Comparison of ENCODE assay signal across 8 cellular contexts in the genomic region with DNA sequence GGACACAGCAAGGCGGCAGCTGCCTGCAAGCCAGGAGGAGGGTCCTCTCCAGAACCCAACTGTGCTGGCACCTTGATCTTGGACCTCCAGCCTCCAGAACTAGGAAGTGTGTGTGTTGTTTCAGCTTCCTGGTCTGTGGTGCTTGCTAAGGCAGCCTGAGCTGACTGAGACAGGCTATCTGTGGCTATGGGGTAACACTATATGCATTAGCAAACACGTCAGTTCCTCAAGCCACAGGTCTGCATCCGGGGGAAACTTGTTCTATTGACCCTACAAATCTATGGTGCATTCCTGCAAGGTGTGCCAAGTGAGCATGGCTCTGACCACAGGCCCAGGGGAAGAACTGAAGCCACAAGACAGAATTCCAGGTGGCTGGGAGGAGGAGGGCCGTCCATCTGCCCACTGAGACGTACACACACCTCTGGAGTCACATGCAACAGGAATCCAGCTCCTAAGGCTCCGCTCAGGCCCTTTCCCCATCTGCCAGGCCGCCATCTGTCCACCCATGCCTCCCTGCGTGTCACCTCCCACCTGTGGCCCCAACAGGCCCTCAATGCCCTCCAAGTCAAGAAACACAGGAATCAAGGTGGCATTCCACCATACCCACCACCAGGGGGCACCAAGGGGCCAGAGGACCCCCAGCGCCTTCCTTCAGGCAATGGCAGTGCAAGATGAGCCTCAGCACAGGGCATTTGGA.
DNase-seq lines count a peak whose midpoint lies in the region; ATAC-seq and TF ChIP-seq lines count a peak whose summit lies in the region.

No MANE protein-coding gene starts in this region.

- no peak overlapping the region for H3K4me3 Mint-ChIP-seq in activated CD4-positive, alpha-beta T cell treated with anti-CD3 and anti-CD28 coated beads, Interleukin-2, amount 10 ng/mL, durations not matched to agents 7 days and 5 days
- H3K4me3 Mint-ChIP-seq in memory B cell, result no peak overlapping the region

- no peak overlapping the region for H3K27ac ChIP-seq in C4-2B

- H3K36me3 Mint-ChIP-seq in activated CD4-positive, alpha-beta T cell treated with anti-CD3 and anti-CD28 coated beads, Interleukin-2, amount 10 ng/mL, durations not matched to agents 7 days and 5 days (ENCODE audit: low read depth), result no peaks in the 10 kb centered on the region
- H3K36me3 Mint-ChIP-seq in memory B cell, result no peaks in the 10 kb centered on the region

- H3K27ac Mint-ChIP-seq in activated CD4-positive, alpha-beta T cell treated with anti-CD3 and anti-CD28 coated beads, Interleukin-2, amount 10 ng/mL, durations not matched to agents 7 days and 5 days, result no peak overlapping the region
- no peak overlapping the region for H3K27ac Mint-ChIP-seq in memory B cell

- POLR2A ChIA-PET in activated CD4-positive, alpha-beta T cell treated with anti-CD3 and anti-CD28 coated beads, Interleukin-2, amount 10 ng/mL, durations not matched to agents 7 days and 5 days (lab: Charles Lee), result no interaction called here

- peaks cover 18% of the 10 kb centered on the region for H3K27me3 Mint-ChIP-seq in activated CD4-positive, alpha-beta T cell treated with anti-CD3 and anti-CD28 coated beads, Interleukin-2, amount 10 ng/mL, durations not matched to agents 7 days and 5 days
- peaks cover 21% of the 10 kb centered on the region for H3K27me3 Mint-ChIP-seq in memory B cell

- H3K4me1 Mint-ChIP-seq in activated CD4-positive, alpha-beta T cell treated with anti-CD3 and anti-CD28 coated beads, Interleukin-2, amount 10 ng/mL, durations not matched to agents 7 days and 5 days, result no peaks in the 10 kb centered on the region
- H3K4me1 Mint-ChIP-seq in memory B cell, result no peaks in the 10 kb centered on the region

- CTCF ChIA-PET in activated CD4-positive, alpha-beta T cell treated with anti-CD3 and anti-CD28 coated beads, Interleukin-2, amount 10 ng/mL, durations not matched to agents 7 days and 5 days (lab: Charles Lee), result interaction anchor here (1.3 to 2.5 kb wide), 2 partner anchors 11 to 175 kb away, joined by 4 to 11 read pairs; a partner anchor contains a TSS

- ATAC-seq in GM19467 (IDR thresholded peaks at IDR 0.05; ENCODE audit: unreplicated experiment) (peak; percentile 75), memory B cell (ENCODE audit: low read depth) (peak; percentile 56), GM21723 (IDR thresholded peaks at IDR 0.05; ENCODE audit: unreplicated experiment) (no peak)

- DNase-seq in NCI-H2227 treated with DMSO at 0.1 percent for 48 hours (lab: John Stamatoyannopoulos, UW) (peak; percentile 13), dermis microvascular lymphatic vessel endothelial cell (ENCODE audit: low read depth in 2 of 2) (peak; percentile 4 to 49), memory B cell (ENCODE audit: low spot score in 2 of 2) (peak; percentile 48 to 60)
- peak; percentile 73 for DNase-seq in activated CD4-positive, alpha-beta T cell treated with anti-CD3 and anti-CD28 coated beads, Interleukin-2, amount 10 ng/mL, durations not matched to agents 7 days and 5 days
- peak; percentile 61 for DNase-seq in stimulated activated CD8-positive, alpha-beta memory T cell treated with anti-CD3 and anti-CD28 coated beads, Interleukin-4, amount 100 ng/mL, for 24 hours (ENCODE audit: low read depth)

- no peaks in the 10 kb centered on the region for H3K9me3 Mint-ChIP-seq in activated CD4-positive, alpha-beta T cell treated with anti-CD3 and anti-CD28 coated beads, Interleukin-2, amount 10 ng/mL, durations not matched to agents 7 days and 5 days
- H3K9me3 Mint-ChIP-seq in memory B cell, result no peaks in the 10 kb centered on the region

- peak; percentile 92 for TF ChIP-seq CTCF in C4-2B (conservative IDR thresholded peaks at IDR 0.05)

Comparison
In these comparisons a context has a peak if more than half of its experiments do, and no peak if none do; other contexts are left out.
1. DNase-seq: peak in every context shown above with its lines; median percentile 73 in activated CD4-positive, alpha-beta T cell treated with anti-CD3 and anti-CD28 coated beads, Interleukin-2, amount 10 ng/mL, durations not matched to agents 7 days and 5 days; 61 in stimulated activated CD8-positive, alpha-beta memory T cell treated with anti-CD3 and anti-CD28 coated beads, Interleukin-4, amount 100 ng/mL, for 24 hours; 54 in memory B cell; 26 in dermis microvascular lymphatic vessel endothelial cell; 13 in NCI-H2227 treated with DMSO at 0.1 percent for 48 hours.